In the genomic region with DNA sequence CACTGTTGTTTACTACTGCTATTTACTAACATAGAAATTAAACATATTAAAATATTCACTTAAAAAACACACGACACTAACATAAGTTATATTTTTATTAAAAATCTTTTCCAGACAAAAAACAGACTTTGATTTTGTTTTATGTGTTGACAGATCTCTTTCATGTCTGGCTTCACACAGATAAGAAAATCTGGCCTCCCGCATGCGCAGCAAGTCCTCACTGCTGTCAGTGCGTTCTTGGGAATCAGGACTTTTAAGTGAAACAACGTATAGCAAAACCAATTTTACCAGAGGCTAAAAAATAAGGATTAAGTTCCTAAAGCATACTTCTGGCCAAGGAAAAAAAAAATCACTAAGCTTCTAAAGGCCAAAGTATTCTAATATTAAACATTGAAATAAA, we compare ENCODE assay signal across 8 cellular contexts.
DNase-seq lines count a peak whose midpoint lies in the region; ATAC-seq and TF ChIP-seq lines count a peak whose summit lies in the region.

No MANE protein-coding gene starts in this region.

- H3K4me3 ChIP-seq in tibial artery, result peak overlapping the region; percentile 89 to 97

- peaks cover 61% of the 10 kb centered on the region for H3K36me3 Mint-ChIP-seq in stimulated activated naive CD8-positive, alpha-beta T cell treated with anti-CD3 and anti-CD28 coated beads, Interleukin-15, Interleukin-2, amounts not matched to agents 100 ng/mL and 50 ng/mL, for 24 hours (ENCODE audit: low read depth)
- H3K36me3 Mint-ChIP-seq in activated naive CD8-positive, alpha-beta T cell, result peaks cover 2% of the 10 kb centered on the region

- peak overlapping the region; percentile 98 for H3K4me3 Mint-ChIP-seq in stimulated activated naive CD8-positive, alpha-beta T cell treated with anti-CD3 and anti-CD28 coated beads, Interleukin-15, Interleukin-2, amounts not matched to agents 100 ng/mL and 50 ng/mL, for 24 hours
- peak overlapping the region; percentile 95 for H3K4me3 Mint-ChIP-seq in activated naive CD8-positive, alpha-beta T cell

- no peaks in the 10 kb centered on the region for H3K27me3 ChIP-seq in tibial artery

- peak overlapping the region; percentile 99 for H3K27ac ChIP-seq in tibial artery

- no peak for TF ChIP-seq CTCF in tibial artery (IDR thresholded peaks at IDR 0.05)

- H3K9me3 Mint-ChIP-seq in stimulated activated naive CD8-positive, alpha-beta T cell treated with anti-CD3 and anti-CD28 coated beads, Interleukin-15, Interleukin-2, amounts not matched to agents 100 ng/mL and 50 ng/mL, for 24 hours, result no peaks in the 10 kb centered on the region
- no peaks in the 10 kb centered on the region for H3K9me3 Mint-ChIP-seq in activated naive CD8-positive, alpha-beta T cell (ENCODE audit: low read depth)

- no peak for ATAC-seq in stimulated activated naive CD8-positive, alpha-beta T cell treated with anti-CD3 and anti-CD28 coated beads, Interleukin-15, Interleukin-2, amounts not matched to agents 100 U/mL and 50 U/mL, for 24 hours
- ATAC-seq in GM19324 (IDR thresholded peaks at IDR 0.05; ENCODE audit: low FRiP score, unreplicated experiment), result no peak
- no peak for ATAC-seq in HG03565 (IDR thresholded peaks at IDR 0.05; ENCODE audit: unreplicated experiment)

- H3K27me3 Mint-ChIP-seq in stimulated activated naive CD8-positive, alpha-beta T cell treated with anti-CD3 and anti-CD28 coated beads, Interleukin-15, Interleukin-2, amounts not matched to agents 100 ng/mL and 50 ng/mL, for 24 hours, result no peaks in the 10 kb centered on the region
- no peaks in the 10 kb centered on the region for H3K27me3 Mint-ChIP-seq in activated naive CD8-positive, alpha-beta T cell

- peaks cover 73% of the 10 kb centered on the region for H3K4me1 Mint-ChIP-seq in stimulated activated naive CD8-positive, alpha-beta T cell treated with anti-CD3 and anti-CD28 coated beads, Interleukin-15, Interleukin-2, amounts not matched to agents 100 ng/mL and 50 ng/mL, for 24 hours (ENCODE audit: low read depth)
- H3K4me1 Mint-ChIP-seq in activated naive CD8-positive, alpha-beta T cell (ENCODE audit: low read depth), result peaks cover 70% of the 10 kb centered on the region

- peaks cover 0 to 19% (median 17%) of the 10 kb centered on the region in 3 donors for H3K36me3 ChIP-seq in tibial artery

- intact Hi-C loops in tibial artery (cut with DNase I; ENCODE audit: low total_unique reads), result no loop called here

- DNase-seq in stimulated activated naive CD8-positive, alpha-beta T cell treated with anti-CD3 and anti-CD28 coated beads, Interleukin-15, Interleukin-2, amounts not matched to agents 100 U/mL and 50 U/mL, for 24 hours, result no peak
- peak; percentile 41 for DNase-seq in inferior parietal cortex (ENCODE audit: extremely low spot score)
- DNase-seq in tibial artery, result no peak
- no peak for DNase-seq in GDM1 (lab: John Stamatoyannopoulos, UW)

- H3K9me3 ChIP-seq in tibial artery, result no peaks in the 10 kb centered on the region

- H3K4me1 ChIP-seq in tibial artery, result peaks cover 0 to 43% (median 19%) of the 10 kb centered on the region in 4 donors

- H3K27ac Mint-ChIP-seq in stimulated activated naive CD8-positive, alpha-beta T cell treated with anti-CD3 and anti-CD28 coated beads, Interleukin-15, Interleukin-2, amounts not matched to agents 100 ng/mL and 50 ng/mL, for 24 hours, result peak overlapping the region; percentile 97
- H3K27ac Mint-ChIP-seq in activated naive CD8-positive, alpha-beta T cell, result peak overlapping the region; percentile 96
